ENCODE assay signal across 1 cellular context in the genomic region with DNA sequence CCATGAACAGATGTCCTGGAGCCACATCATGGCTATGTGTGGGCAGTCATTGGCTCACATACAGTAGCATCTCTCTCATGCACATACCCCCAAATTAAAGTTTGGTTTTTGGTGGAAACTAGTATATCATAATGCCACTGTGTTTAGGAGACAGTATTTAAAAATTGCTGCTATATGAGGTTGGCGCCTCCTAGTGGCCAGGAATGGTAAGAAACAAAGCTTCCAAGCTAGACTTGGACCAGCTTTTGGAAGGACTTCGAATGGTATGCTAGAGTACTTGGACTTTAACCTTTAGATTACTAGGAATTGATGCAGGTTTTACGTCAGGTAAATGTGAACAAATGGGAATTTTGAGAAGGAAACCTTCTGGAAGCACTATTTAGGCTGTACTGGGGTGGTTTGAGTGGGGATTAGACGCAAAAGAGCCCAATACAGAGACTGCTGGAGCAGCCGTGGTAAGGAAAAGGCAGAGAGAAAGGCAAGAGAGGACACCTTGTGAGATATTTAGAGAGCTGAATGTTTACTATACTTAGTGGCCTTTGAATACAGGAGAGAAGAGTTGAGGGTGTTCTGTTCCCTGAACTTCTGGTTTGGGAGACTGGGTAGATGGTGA.
TF ChIP-seq lines count a peak whose summit lies in the region.

No MANE protein-coding gene starts in this region.

TF ChIP-seq in HepG2, 621 proteins besides CTCF, POLR2A, EP300 and RAD21 (continued from another document):
- no peak for TF ChIP-seq ZNF333 (CRISPR knock-in tag; IDR thresholded peaks at IDR 0.05; ENCODE audit: borderline replicate concordance)
